ENCODE assay signal across 18 cellular contexts in the genomic region with DNA sequence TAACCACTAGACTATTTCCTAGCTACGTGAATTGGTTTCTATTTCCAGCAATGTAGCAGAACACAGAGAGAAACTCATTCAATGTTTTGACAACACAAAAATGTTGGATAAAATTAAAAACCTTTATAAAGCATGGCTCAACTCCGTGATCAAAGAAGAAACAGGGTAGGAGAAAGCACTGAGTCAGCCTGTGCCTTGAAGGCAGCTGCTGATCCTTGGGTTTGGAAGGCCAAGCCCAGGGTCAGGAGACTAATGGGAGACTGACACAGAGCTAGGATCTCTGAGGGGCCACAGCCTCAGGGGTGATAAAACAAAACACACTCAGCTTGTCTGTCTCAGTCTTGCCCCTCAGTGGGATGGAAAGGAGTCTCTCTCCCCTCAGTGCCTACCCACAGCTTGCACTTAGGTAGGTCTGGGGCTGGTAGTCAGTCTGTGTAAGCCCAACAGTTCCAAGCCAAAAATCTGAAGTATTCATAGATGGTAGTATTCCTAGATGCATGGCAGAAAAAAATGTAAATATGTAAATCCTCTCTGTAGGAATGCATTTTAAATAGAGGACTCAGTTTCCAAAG. TPM values are rescaled to one million over a fixed set of nuclear protein-coding genes. Genes with fewer than 3 reads are reported as not detected.
DNase-seq lines count a peak whose midpoint lies in the region; ATAC-seq and TF ChIP-seq lines count a peak whose summit lies in the region.
"Had no signal": no experiment of that assay in that cellular context is flagged by ENCODE, and none has a peak within 500 bp of the region (broad histone marks: within the 10 kb centered on the region; RNA-seq: fewer than 3 reads in every experiment).

No MANE protein-coding gene starts in this region.

- H3K9me3 Mint-ChIP-seq in activated naive CD4-positive, alpha-beta T cell treated with anti-CD3 and anti-CD28 coated beads, Interleukin-2, amount 50 U/mL, for 72 hours: no peaks in the 10 kb centered on the region
- H3K9me3 Mint-ChIP-seq in activated naive CD4-positive, alpha-beta T cell treated with anti-CD3 and anti-CD28 coated beads, Interleukin-2, amount 10 ng/mL, durations not matched to agents 7 days and 5 days: no peaks in the 10 kb centered on the region
- H3K9me3 Mint-ChIP-seq in memory B cell (no peaks in the 10 kb centered on the region), type B pancreatic cell (no peaks in the 10 kb centered on the region)
- no peaks in the 10 kb centered on the region for H3K9me3 Mint-ChIP-seq in stimulated activated memory B cell treated with anti-CD40 and anti-IgM and Interleukin-4, amounts not matched to agents 10 μg/mL and 1 μg/mL and 100 μg/mL, for 72 hours

- CTCF ChIA-PET in activated naive CD4-positive, alpha-beta T cell treated with anti-CD3 and anti-CD28 coated beads, Interleukin-2, amount 10 ng/mL, durations not matched to agents 7 days and 5 days (lab: Charles Lee): no interaction called here

- ATAC-seq in activated naive CD4-positive, alpha-beta T cell treated with anti-CD3 and anti-CD28 coated beads, Interleukin-2, amount 50 U/mL, for 72 hours: no peak
- ATAC-seq in memory B cell (ENCODE audit: low read depth) (no peak), HG02973 (IDR thresholded peaks at IDR 0.05; ENCODE audit: unreplicated experiment) (no peak)
- no peak for ATAC-seq in stimulated activated memory B cell treated with anti-CD40 and anti-IgM and Interleukin-4, amounts not matched to agents 10 μg/mL and 1 μg/mL and 100 μg/mL, for 72 hours
- ATAC-seq: left colon had no signal

- TF ChIP-seq CTCF in type B pancreatic cell (conservative IDR thresholded peaks at IDR 0.05): no peak

- peak overlapping the region; percentile 9 to 16 for H3K27ac Mint-ChIP-seq in activated naive CD4-positive, alpha-beta T cell treated with anti-CD3 and anti-CD28 coated beads, Interleukin-2, amount 50 U/mL, for 72 hours
- H3K27ac Mint-ChIP-seq in activated naive CD4-positive, alpha-beta T cell treated with anti-CD3 and anti-CD28 coated beads, Interleukin-2, amount 10 ng/mL, durations not matched to agents 7 days and 5 days: no peak overlapping the region
- H3K27ac Mint-ChIP-seq in memory B cell: peak overlapping the region; percentile 38
- peak overlapping the region; percentile 68 for H3K27ac Mint-ChIP-seq in type B pancreatic cell
- H3K27ac Mint-ChIP-seq in stimulated activated memory B cell treated with anti-CD40 and anti-IgM and Interleukin-4, amounts not matched to agents 10 μg/mL and 1 μg/mL and 100 μg/mL, for 72 hours: no peak overlapping the region

- H3K4me1 Mint-ChIP-seq in activated naive CD4-positive, alpha-beta T cell treated with anti-CD3 and anti-CD28 coated beads, Interleukin-2, amount 10 ng/mL, durations not matched to agents 7 days and 5 days: no peaks in the 10 kb centered on the region
- H3K4me1 Mint-ChIP-seq in memory B cell: no peaks in the 10 kb centered on the region
- no peaks in the 10 kb centered on the region for H3K4me1 Mint-ChIP-seq in type B pancreatic cell (ENCODE audit: unreplicated experiment)
- H3K4me1 Mint-ChIP-seq in stimulated activated memory B cell treated with anti-CD40 and anti-IgM and Interleukin-4, amounts not matched to agents 10 μg/mL and 1 μg/mL and 100 μg/mL, for 72 hours: no peaks in the 10 kb centered on the region

- DNase-seq in activated naive CD4-positive, alpha-beta T cell treated with anti-CD3 and anti-CD28 coated beads, Interleukin-2, amount 50 U/mL, for 72 hours (ENCODE audit: low spot score in 2 of 2): no peak
- DNase-seq in activated naive CD4-positive, alpha-beta T cell treated with anti-CD3 and anti-CD28 coated beads, Interleukin-2, amount 10 ng/mL, durations not matched to agents 7 days and 5 days: no peak
- peak; percentile 15 for DNase-seq in astrocyte of the hippocampus (ENCODE audit: low read depth, low spot score)
- DNase-seq in memory B cell (ENCODE audit: low spot score in 2 of 2): no peak
- no peak for DNase-seq in type B pancreatic cell (ENCODE audit: extremely low spot score, unreplicated experiment)
- no peak for DNase-seq in SIG-M5 treated with dmso at 0.1 percent for 504 hours (lab: John Stamatoyannopoulos, UW; ENCODE audit: unreplicated experiment)
- DNase-seq: activated CD4-positive, alpha-beta T cell treated with anti-CD3 and anti-CD28 coated beads, Interleukin-2, amount 50 U/mL, for 1 hour; activated CD8-positive, alpha-beta memory T cell treated with anti-CD3 and anti-CD28 coated beads, Interleukin-2, amount 50 U/mL, for 48 hours; effector memory CD4-positive, alpha-beta T cell; glutamatergic neuron; GM23248; left colon; NCI-H1694 treated with DMSO at 0.1 percent for 48 hours; SJCRH30; T-helper 2 cell; uterus had no signal

- H3K4me3 Mint-ChIP-seq in activated naive CD4-positive, alpha-beta T cell treated with anti-CD3 and anti-CD28 coated beads, Interleukin-2, amount 10 ng/mL, durations not matched to agents 7 days and 5 days: no peak overlapping the region
- no peak overlapping the region for H3K4me3 Mint-ChIP-seq in memory B cell
- H3K4me3 Mint-ChIP-seq in type B pancreatic cell: no peak overlapping the region
- no peak overlapping the region for H3K4me3 Mint-ChIP-seq in stimulated activated memory B cell treated with anti-CD40 and anti-IgM and Interleukin-4, amounts not matched to agents 10 μg/mL and 1 μg/mL and 100 μg/mL, for 72 hours

- no peaks in the 10 kb centered on the region for H3K27me3 Mint-ChIP-seq in activated naive CD4-positive, alpha-beta T cell treated with anti-CD3 and anti-CD28 coated beads, Interleukin-2, amount 10 ng/mL, durations not matched to agents 7 days and 5 days
- H3K27me3 Mint-ChIP-seq in memory B cell: no peaks in the 10 kb centered on the region
- H3K27me3 Mint-ChIP-seq in type B pancreatic cell: no peaks in the 10 kb centered on the region
- H3K27me3 Mint-ChIP-seq in stimulated activated memory B cell treated with anti-CD40 and anti-IgM and Interleukin-4, amounts not matched to agents 10 μg/mL and 1 μg/mL and 100 μg/mL, for 72 hours: no peaks in the 10 kb centered on the region

- peaks cover 0 to 4% of the 10 kb centered on the region in 2 donors for H3K36me3 Mint-ChIP-seq in activated naive CD4-positive, alpha-beta T cell treated with anti-CD3 and anti-CD28 coated beads, Interleukin-2, amount 50 U/mL, for 72 hours
- peaks cover 21% of the 10 kb centered on the region for H3K36me3 Mint-ChIP-seq in activated naive CD4-positive, alpha-beta T cell treated with anti-CD3 and anti-CD28 coated beads, Interleukin-2, amount 10 ng/mL, durations not matched to agents 7 days and 5 days
- H3K36me3 Mint-ChIP-seq in memory B cell: peaks cover 7% of the 10 kb centered on the region
- peaks cover 21% of the 10 kb centered on the region for H3K36me3 Mint-ChIP-seq in type B pancreatic cell
- peaks cover 36% of the 10 kb centered on the region for H3K36me3 Mint-ChIP-seq in stimulated activated memory B cell treated with anti-CD40 and anti-IgM and Interleukin-4, amounts not matched to agents 10 μg/mL and 1 μg/mL and 100 μg/mL, for 72 hours

RNA-seq across cellular contexts. Expression of a gene that starts 53.3 kb away (rescaled TPM):
- total RNA-seq in activated naive CD4-positive, alpha-beta T cell treated with anti-CD3 and anti-CD28 coated beads, Interleukin-2, amount 50 U/mL, for 72 hours: 10 to 100 TPM; 12.3 to 14.9 TPM
- total RNA-seq in type B pancreatic cell (ENCODE audit: low replicate concordance): 24.5 and 31.3 TPM in 2 replicates

Comparison
In these comparisons a context has a peak if more than half of its experiments do, and no peak if none do; other contexts are left out.
1. H3K27ac Mint-ChIP-seq: peak in activated naive CD4-positive, alpha-beta T cell treated with anti-CD3 and anti-CD28 coated beads, Interleukin-2, amount 50 U/mL, for 72 hours (2 of 2), memory B cell (single experiment) and type B pancreatic cell (single experiment); none in activated naive CD4-positive, alpha-beta T cell treated with anti-CD3 and anti-CD28 coated beads, Interleukin-2, amount 10 ng/mL, durations not matched to agents 7 days and 5 days (single experiment) and stimulated activated memory B cell treated with anti-CD40 and anti-IgM and Interleukin-4, amounts not matched to agents 10 μg/mL and 1 μg/mL and 100 μg/mL, for 72 hours (single experiment).